23 cellular contexts compared by ENCODE assay signal in genomic region chr2:83072767-83073166, GRCh38.
"Had no signal": no experiment of that assay in that cellular context is flagged by ENCODE, and none has a peak within 500 bp of the region (broad histone marks: within the 10 kb centered on the region; RNA-seq: fewer than 3 reads in every experiment).

No MANE protein-coding gene starts in this region.

- H3K79me2 ChIP-seq: hepatocyte had no signal

- H2AFZ ChIP-seq: hepatocyte had no signal

- H3K4me1 ChIP-seq: colonic mucosa, esophagus squamous epithelium, gastrocnemius medialis, heart left ventricle, left ventricle myocardium inferior, lower lobe of right lung had no signal

- H3K9me3 ChIP-seq: colonic mucosa, esophagus squamous epithelium, gastrocnemius medialis, heart left ventricle, left ventricle myocardium inferior, lower lobe of right lung had no signal

- H3K27me3 ChIP-seq: colonic mucosa, esophagus squamous epithelium, gastrocnemius medialis, heart left ventricle, hepatocyte had no signal

- H3K27ac ChIP-seq: colonic mucosa, epithelial cell of prostate, esophagus squamous epithelium, gastrocnemius medialis, heart left ventricle, hepatocyte, left ventricle myocardium inferior, lower lobe of right lung had no signal

- FAIRE-seq: endometrium, kidney had no signal

- H3K36me3 ChIP-seq: colonic mucosa, esophagus squamous epithelium, gastrocnemius medialis, heart left ventricle, left ventricle myocardium inferior, lower lobe of right lung had no signal

- H3K4me2 ChIP-seq: hepatocyte had no signal

- ATAC-seq: effector memory CD8-positive, alpha-beta T cell; esophagus mucosa; gastrocnemius medialis; heart left ventricle; lower lobe of right lung; naive thymus-derived CD4-positive, alpha-beta T cell had no signal

- H3K4me3 ChIP-seq: colonic mucosa, esophagus squamous epithelium, gastrocnemius medialis, heart left ventricle, hepatocyte, left ventricle myocardium inferior, lower lobe of right lung had no signal

- DNase-seq: colonic mucosa; cortex of kidney; effector CD8-positive, alpha-beta T cell; effector memory CD8-positive, alpha-beta T cell; endodermal cell; esophagus squamous epithelium; foreskin fibroblast; foreskin melanocyte; gastrocnemius medialis; heart left ventricle; hypothalamus; immature natural killer cell; islet precursor cell; kidney; kidney glomerular epithelial cell; left ventricle myocardium inferior; lower lobe of right lung; mesenchymal stem cell; naive thymus-derived CD4-positive, alpha-beta T cell had no signal
